1 cellular context compared by ENCODE assay signal in the genomic region with DNA sequence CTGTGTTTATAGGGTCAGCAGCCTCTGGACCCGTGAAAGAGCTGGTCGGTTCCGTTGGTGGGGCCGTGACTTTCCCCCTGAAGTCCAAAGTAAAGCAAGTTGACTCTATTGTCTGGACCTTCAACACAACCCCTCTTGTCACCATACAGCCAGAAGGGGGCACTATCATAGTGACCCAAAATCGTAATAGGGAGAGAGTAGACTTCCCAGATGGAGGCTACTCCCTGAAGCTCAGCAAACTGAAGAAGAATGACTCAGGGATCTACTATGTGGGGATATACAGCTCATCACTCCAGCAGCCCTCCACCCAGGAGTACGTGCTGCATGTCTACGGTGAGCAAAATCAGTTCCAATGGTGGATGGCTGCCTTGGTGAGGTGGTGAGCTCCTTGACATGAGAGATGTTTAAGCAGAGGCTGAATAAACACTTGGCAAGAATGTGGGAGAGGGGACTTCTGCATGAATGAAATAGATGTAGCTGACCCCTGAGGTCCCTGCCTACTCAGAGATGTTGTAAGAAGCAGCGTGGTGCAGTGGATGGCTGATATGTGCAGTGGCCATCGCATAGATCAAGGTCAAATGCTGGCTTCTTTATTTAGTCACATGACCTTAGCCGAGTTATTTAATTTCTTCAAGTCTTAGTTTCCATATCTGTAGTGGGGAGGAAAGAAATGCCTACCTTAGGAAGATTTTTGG.
TF ChIP-seq lines count a peak whose summit lies in the region.

No MANE protein-coding gene starts in this region.

TF ChIP-seq in HCT116, 20 proteins besides CTCF, POLR2A, EP300 and RAD21 (continued from another document):
- TF ChIP-seq, protein P1, sequence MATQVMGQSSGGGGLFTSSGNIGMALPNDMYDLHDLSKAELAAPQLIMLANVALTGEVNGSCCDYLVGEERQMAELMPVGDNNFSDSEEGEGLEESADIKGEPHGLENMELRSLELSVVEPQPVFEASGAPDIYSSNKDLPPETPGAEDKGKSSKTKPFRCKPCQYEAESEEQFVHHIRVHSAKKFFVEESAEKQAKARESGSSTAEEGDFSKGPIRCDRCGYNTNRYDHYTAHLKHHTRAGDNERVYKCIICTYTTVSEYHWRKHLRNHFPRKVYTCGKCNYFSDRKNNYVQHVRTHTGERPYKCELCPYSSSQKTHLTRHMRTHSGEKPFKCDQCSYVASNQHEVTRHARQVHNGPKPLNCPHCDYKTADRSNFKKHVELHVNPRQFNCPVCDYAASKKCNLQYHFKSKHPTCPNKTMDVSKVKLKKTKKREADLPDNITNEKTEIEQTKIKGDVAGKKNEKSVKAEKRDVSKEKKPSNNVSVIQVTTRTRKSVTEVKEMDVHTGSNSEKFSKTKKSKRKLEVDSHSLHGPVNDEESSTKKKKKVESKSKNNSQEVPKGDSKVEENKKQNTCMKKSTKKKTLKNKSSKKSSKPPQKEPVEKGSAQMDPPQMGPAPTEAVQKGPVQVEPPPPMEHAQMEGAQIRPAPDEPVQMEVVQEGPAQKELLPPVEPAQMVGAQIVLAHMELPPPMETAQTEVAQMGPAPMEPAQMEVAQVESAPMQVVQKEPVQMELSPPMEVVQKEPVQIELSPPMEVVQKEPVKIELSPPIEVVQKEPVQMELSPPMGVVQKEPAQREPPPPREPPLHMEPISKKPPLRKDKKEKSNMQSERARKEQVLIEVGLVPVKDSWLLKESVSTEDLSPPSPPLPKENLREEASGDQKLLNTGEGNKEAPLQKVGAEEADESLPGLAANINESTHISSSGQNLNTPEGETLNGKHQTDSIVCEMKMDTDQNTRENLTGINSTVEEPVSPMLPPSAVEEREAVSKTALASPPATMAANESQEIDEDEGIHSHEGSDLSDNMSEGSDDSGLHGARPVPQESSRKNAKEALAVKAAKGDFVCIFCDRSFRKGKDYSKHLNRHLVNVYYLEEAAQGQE (IDR thresholded peaks at IDR 0.05; ENCODE audit: low read depth) = no peak
- TF ChIP-seq TCF7L2 (IDR thresholded peaks at IDR 0.05; ENCODE audit: borderline replicate concordance, extremely low read depth, insufficient read depth, insufficient read length) (no peak), JUND (IDR thresholded peaks at IDR 0.05) (no peak), FOSL1 (IDR thresholded peaks at IDR 0.05; ENCODE audit: low read depth) (no peak), CBX3 (IDR thresholded peaks at IDR 0.05; ENCODE audit: low read depth) (no peak), ZNF274 (IDR thresholded peaks at IDR 0.05; ENCODE audit: low read depth, low read length) (no peak), EGR1 (IDR thresholded peaks at IDR 0.05; ENCODE audit: low read depth) (no peak), POLR2AphosphoS5 (IDR thresholded peaks at IDR 0.05; ENCODE audit: low read depth, low read length) (no peak)
- TF ChIP-seq, protein P2, sequence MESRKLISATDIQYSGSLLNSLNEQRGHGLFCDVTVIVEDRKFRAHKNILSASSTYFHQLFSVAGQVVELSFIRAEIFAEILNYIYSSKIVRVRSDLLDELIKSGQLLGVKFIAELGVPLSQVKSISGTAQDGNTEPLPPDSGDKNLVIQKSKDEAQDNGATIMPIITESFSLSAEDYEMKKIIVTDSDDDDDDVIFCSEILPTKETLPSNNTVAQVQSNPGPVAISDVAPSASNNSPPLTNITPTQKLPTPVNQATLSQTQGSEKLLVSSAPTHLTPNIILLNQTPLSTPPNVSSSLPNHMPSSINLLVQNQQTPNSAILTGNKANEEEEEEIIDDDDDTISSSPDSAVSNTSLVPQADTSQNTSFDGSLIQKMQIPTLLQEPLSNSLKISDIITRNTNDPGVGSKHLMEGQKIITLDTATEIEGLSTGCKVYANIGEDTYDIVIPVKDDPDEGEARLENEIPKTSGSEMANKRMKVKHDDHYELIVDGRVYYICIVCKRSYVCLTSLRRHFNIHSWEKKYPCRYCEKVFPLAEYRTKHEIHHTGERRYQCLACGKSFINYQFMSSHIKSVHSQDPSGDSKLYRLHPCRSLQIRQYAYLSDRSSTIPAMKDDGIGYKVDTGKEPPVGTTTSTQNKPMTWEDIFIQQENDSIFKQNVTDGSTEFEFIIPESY (IDR thresholded peaks at IDR 0.05; ENCODE audit: extremely low read depth, insufficient replicate concordance, low read length) = no peak
TF ChIP-seq in HCT116: peak in this region for 0.
